1 cellular context compared by ENCODE assay signal in genomic region chr4:965766-966134, GRCh38.
A peak's percentile ranks its signal among the peaks of the same experiment; 100 is the strongest.
TF ChIP-seq lines count a peak whose summit lies in the region.

No MANE protein-coding gene starts in this region.

TF ChIP-seq in HEK293, 187 proteins besides CTCF, POLR2A, EP300 and RAD21:
- 0 out of 2 replicates have a peak, but pooled peaks have one; percentile 20 for TF ChIP-seq ZBTB6 (tag by site-specific recombination; IDR thresholded peaks at IDR 0.05)
- TF ChIP-seq KLF16 (tag by site-specific recombination; IDR thresholded peaks at IDR 0.05) = no peak
- TF ChIP-seq ZNF138 (tag by site-specific recombination; IDR thresholded peaks at IDR 0.05; ENCODE audit: borderline replicate concordance) = no peak
- no peak for TF ChIP-seq SP2 (tag by site-specific recombination; IDR thresholded peaks at IDR 0.05)
